In genomic region chr18:24878289-24878688, GRCh38 we compare ENCODE assay signal across 8 cellular contexts.
DNase-seq lines count a peak whose midpoint lies in the region; ATAC-seq and TF ChIP-seq lines count a peak whose summit lies in the region.

No MANE protein-coding gene starts in this region.

- TF ChIP-seq POLR2A in right lobe of liver (IDR thresholded peaks at IDR 0.05), result no peak

- H3K27ac ChIP-seq in right lobe of liver, result no peak overlapping the region

- WGBS in right lobe of liver (ENCODE audit: insufficient coverage, low coverage, low lambda C conversion rate, missing lambda C conversion rate), result 4% methylated on average over 4 of the region's 4 CpGs

- no peaks in the 10 kb centered on the region for H3K27me3 ChIP-seq in right lobe of liver

- H3K4me3 ChIP-seq in right lobe of liver, result no peak overlapping the region

- in situ Hi-C loops in T47D (cut with HindIII; ENCODE audit: low pct_unique_long_range_greater_than_20kb, low sequenced_read_pairs), result no loop called here

- H3K36me3 ChIP-seq in right lobe of liver, result no peaks in the 10 kb centered on the region

- DNase-seq in EL, result peak; percentile 13
- peak; percentile 4 to 40 for DNase-seq in NCI-H2081 (lab: John Stamatoyannopoulos, UW)
- peak; percentile 6 to 62 for DNase-seq in T47D (ENCODE audit: low read depth in 1 of 2, low spot score in 1 of 2)
- DNase-seq in right lobe of liver, result no peak
- no peak for DNase-seq in mesenteric fat pad (ENCODE audit: low spot score)

- ATAC-seq in right lobe of liver, result peak in 1 of 4 donors; percentile 27
- no peak for ATAC-seq in HG03469 (IDR thresholded peaks at IDR 0.05; ENCODE audit: unreplicated experiment)
- no peak for ATAC-seq in HG03175 (IDR thresholded peaks at IDR 0.05; ENCODE audit: unreplicated experiment)
- ATAC-seq in HG03045 (IDR thresholded peaks at IDR 0.05; ENCODE audit: unreplicated experiment), result no peak

- no peaks in the 10 kb centered on the region for H3K4me1 ChIP-seq in right lobe of liver

- TF ChIP-seq CTCF in right lobe of liver (IDR thresholded peaks at IDR 0.05), result peak in 3 of 4 donors; percentile 29 to 33 (median 30)

- no peaks in the 10 kb centered on the region for H3K9me3 ChIP-seq in right lobe of liver

- intact Hi-C loops in right lobe of liver (cut with DNase I), result no loop called here

Comparison
In these comparisons a context has a peak if more than half of its experiments do, and no peak if none do; other contexts are left out.
1. DNase-seq: peak in EL (single experiment), NCI-H2081 (2 of 2) and T47D (2 of 2); none in right lobe of liver (0 of 3) and mesenteric fat pad (single experiment).